Comparison of ENCODE assay signal across 1 cellular context in the genomic region with DNA sequence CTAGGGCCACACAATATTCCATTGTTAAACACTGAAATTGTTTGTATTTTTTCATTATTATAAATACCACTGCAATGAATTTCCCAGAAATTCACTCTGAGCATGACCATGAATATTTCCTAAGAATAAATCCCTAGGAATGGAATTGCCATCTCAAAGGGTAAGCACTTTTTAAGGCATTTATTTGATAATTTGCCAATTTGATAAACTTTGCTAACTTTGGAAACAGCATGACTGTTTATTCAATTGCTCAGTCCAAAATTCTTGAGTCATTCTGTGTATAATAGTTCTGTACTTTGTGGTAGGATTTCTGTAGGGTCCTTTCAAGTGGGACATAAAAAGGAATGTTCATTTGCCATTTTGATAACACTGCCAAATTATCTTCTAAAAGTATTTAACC.
TF ChIP-seq lines count a peak whose summit lies in the region.

No MANE protein-coding gene starts in this region.

TF ChIP-seq in IMR-90, 13 proteins besides CTCF, POLR2A, EP300 and RAD21 (continued from another document):
- TF ChIP-seq FOS (IDR thresholded peaks at IDR 0.05; ENCODE audit: low read depth, low read length) (0 out of 2 replicates have a peak, but pooled peaks have one; percentile 3), NFE2L2 (IDR thresholded peaks at IDR 0.05; ENCODE audit: low read depth, low read length) (no peak)
